8 cellular contexts compared by ENCODE assay signal in the genomic region with DNA sequence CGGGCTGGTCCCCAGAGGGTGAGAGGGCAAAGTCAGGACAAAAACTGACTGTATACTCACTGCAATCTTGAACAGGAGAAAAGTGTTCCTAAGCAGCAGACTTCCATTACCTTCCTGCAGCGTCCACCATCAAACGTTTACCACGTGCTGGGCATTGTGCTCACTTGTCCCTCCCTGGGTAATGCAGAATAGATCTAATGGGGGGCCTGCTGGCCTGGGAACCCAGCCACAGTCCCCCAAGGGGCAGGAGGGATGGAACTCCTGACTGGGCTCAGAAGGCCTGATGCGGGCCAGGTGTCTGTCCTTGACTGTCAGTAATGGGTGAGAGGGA. TPM values are rescaled to one million over a fixed set of nuclear protein-coding genes. Genes with fewer than 3 reads are reported as not detected.
DNase-seq lines count a peak whose midpoint lies in the region; ATAC-seq and TF ChIP-seq lines count a peak whose summit lies in the region.

No MANE protein-coding gene starts in this region.

- no peak for ATAC-seq in activated T-helper 17 cell treated with anti-CD3 and anti-CD28 coated beads, Interleukin-2, amount 50 U/mL, for 72 hours (replicated peaks)

- H3K27me3 ChIP-seq in kidney epithelial cell (ENCODE audit: control insufficient read depth, insufficient read depth, low read length) (no peaks in the 10 kb centered on the region), tibial artery (no peaks in the 10 kb centered on the region)

- H3K9me3 ChIP-seq in tibial artery: no peaks in the 10 kb centered on the region

- peaks cover 0 to 19% (median 7%) of the 10 kb centered on the region in 4 donors for H3K4me1 ChIP-seq in tibial artery

- H3K4me3 ChIP-seq in kidney epithelial cell (ENCODE audit: low read depth, low read length) (peak overlapping the region; percentile 67), tibial artery (peak overlapping the region; percentile 59 to 60)

- peaks cover 9% of the 10 kb centered on the region for H3K36me3 Mint-ChIP-seq in activated T-cell treated with anti-CD3 and anti-CD28 coated beads, Interleukin-2, amount 50 U/mL, for 24 hours (ENCODE audit: low read depth)
- H3K36me3 Mint-ChIP-seq in activated T-helper 17 cell treated with anti-CD3 and anti-CD28 coated beads, Interleukin-2, amount 50 U/mL, for 72 hours (ENCODE audit: low read depth): no peaks in the 10 kb centered on the region

- peaks cover 57% of the 10 kb centered on the region for H3K27me3 Mint-ChIP-seq in activated T-cell treated with anti-CD3 and anti-CD28 coated beads, Interleukin-2, amount 50 U/mL, for 24 hours
- no peaks in the 10 kb centered on the region for H3K27me3 Mint-ChIP-seq in activated T-helper 17 cell treated with anti-CD3 and anti-CD28 coated beads, Interleukin-2, amount 50 U/mL, for 72 hours

- no peaks in the 10 kb centered on the region for H3K36me3 ChIP-seq in kidney epithelial cell (ENCODE audit: control insufficient read depth, insufficient read depth, low read length)
- no peaks in the 10 kb centered on the region for H3K36me3 ChIP-seq in tibial artery

- H3K4me1 Mint-ChIP-seq in activated T-cell treated with anti-CD3 and anti-CD28 coated beads, Interleukin-2, amount 50 U/mL, for 24 hours (ENCODE audit: low read depth): peaks cover 23% of the 10 kb centered on the region
- H3K4me1 Mint-ChIP-seq in activated T-helper 17 cell treated with anti-CD3 and anti-CD28 coated beads, Interleukin-2, amount 50 U/mL, for 72 hours: peaks cover 4% of the 10 kb centered on the region

- TF ChIP-seq CTCF in kidney epithelial cell (IDR thresholded peaks at IDR 0.05; ENCODE audit: insufficient read depth, low read length, poor library complexity, severe bottlenecking): no peak
- TF ChIP-seq CTCF in tibial artery (IDR thresholded peaks at IDR 0.05): no peak
- no peak for TF ChIP-seq CTCF in GM10266 (IDR thresholded peaks at IDR 0.05; ENCODE audit: control insufficient read depth, insufficient read depth, low read depth, missing control alignments)

- H3K27ac ChIP-seq in tibial artery: peak overlapping the region; percentile 78 to 86

- peak overlapping the region; percentile 87 for H3K4me3 Mint-ChIP-seq in activated T-cell treated with anti-CD3 and anti-CD28 coated beads, Interleukin-2, amount 50 U/mL, for 24 hours
- peak overlapping the region; percentile 88 for H3K4me3 Mint-ChIP-seq in activated T-helper 17 cell treated with anti-CD3 and anti-CD28 coated beads, Interleukin-2, amount 50 U/mL, for 72 hours

- no peak for DNase-seq in activated T-cell treated with anti-CD3 and anti-CD28 coated beads, Interleukin-2, amount 50 U/mL, for 24 hours
- no peak for DNase-seq in activated T-cell treated with anti-CD3 and anti-CD28 coated beads for 4 hours
- no peak for DNase-seq in kidney epithelial cell (ENCODE audit: low read depth)
- DNase-seq in tibial artery: no peak
- no peak for DNase-seq in NCI-H1930 (lab: John Stamatoyannopoulos, UW)
- DNase-seq in GM10266 (ENCODE audit: extremely low spot score): no peak
- DNase-seq in stimulated activated CD4-positive, alpha-beta T cell treated with anti-CD3 and anti-CD28 coated beads, Interleukin-2, amount 100 ng/mL, for 24 hours: no peak

- peak overlapping the region; percentile 99 for H3K27ac Mint-ChIP-seq in activated T-cell treated with anti-CD3 and anti-CD28 coated beads, Interleukin-2, amount 50 U/mL, for 24 hours
- peak overlapping the region; percentile 98 for H3K27ac Mint-ChIP-seq in activated T-helper 17 cell treated with anti-CD3 and anti-CD28 coated beads, Interleukin-2, amount 50 U/mL, for 72 hours

- intact Hi-C loops in tibial artery (cut with DNase I; ENCODE audit: low total_unique reads): no loop called here

- H3K9me3 Mint-ChIP-seq in activated T-cell treated with anti-CD3 and anti-CD28 coated beads, Interleukin-2, amount 50 U/mL, for 24 hours: no peaks in the 10 kb centered on the region
- no peaks in the 10 kb centered on the region for H3K9me3 Mint-ChIP-seq in activated T-helper 17 cell treated with anti-CD3 and anti-CD28 coated beads, Interleukin-2, amount 50 U/mL, for 72 hours

RNA-seq across cellular contexts. Expression of a gene that starts 37.6 kb away (rescaled TPM):
- 10 to 100 TPM; 36.1 to 39.3 TPM for total RNA-seq in activated T-helper 17 cell treated with anti-CD3 and anti-CD28 coated beads, Interleukin-2, amount 50 U/mL, for 72 hours
- 3.9 and 7.2 TPM in 2 replicates for total RNA-seq in kidney epithelial cell

RNA-seq across cellular contexts. Expression of a gene that starts 52.6 kb away (rescaled TPM):
- not detected for total RNA-seq in activated T-helper 17 cell treated with anti-CD3 and anti-CD28 coated beads, Interleukin-2, amount 50 U/mL, for 72 hours
- total RNA-seq in kidney epithelial cell: 4.8 and 6.4 TPM in 2 replicates
